ENCODE assay signal across 19 cellular contexts in genomic region chr2:141317986-141318385, GRCh38.
"Had no signal": no experiment of that assay in that cellular context is flagged by ENCODE, and none has a peak within 500 bp of the region (broad histone marks: within the 10 kb centered on the region; RNA-seq: fewer than 3 reads in every experiment).

No MANE protein-coding gene starts in this region.

- H3K4me1 ChIP-seq: heart right ventricle, left ventricle myocardium inferior had no signal

- H3K36me3 Mint-ChIP-seq: activated naive CD8-positive, alpha-beta T cell treated with anti-CD3 and anti-CD28 coated beads, Interleukin-2, amount 10 ng/mL, durations not matched to agents 7 days and 5 days had no signal

- H3K27ac Mint-ChIP-seq: activated CD4-positive, alpha-beta memory T cell treated with anti-CD3 and anti-CD28 coated beads, Interleukin-2, amount 10 ng/mL, durations not matched to agents 7 days and 5 days; activated CD4-positive, alpha-beta T cell treated with anti-CD3 and anti-CD28 coated beads for 36 hours; activated naive CD8-positive, alpha-beta T cell treated with anti-CD3 and anti-CD28 coated beads, Interleukin-2, amount 10 ng/mL, durations not matched to agents 7 days and 5 days; activated T-cell treated with anti-CD3 and anti-CD28 coated beads, Interleukin-2, amount 50 U/mL, for 72 hours; nephron progenitor cell; stimulated activated naive CD8-positive, alpha-beta T cell treated with anti-CD3 and anti-CD28 coated beads, Interleukin-15, amount 100 ng/mL, for 72 hours had no signal

- DNase-seq: activated CD4-positive, alpha-beta memory T cell treated with anti-CD3 and anti-CD28 coated beads, Interleukin-2, amount 10 ng/mL, durations not matched to agents 7 days and 5 days; activated CD4-positive, alpha-beta T cell treated with anti-CD3 and anti-CD28 coated beads for 36 hours; activated CD8-positive, alpha-beta memory T cell treated with anti-CD3 and anti-CD28 coated beads, Interleukin-2, amount 50 U/mL, for 4 hours; activated naive CD8-positive, alpha-beta T cell treated with anti-CD3 and anti-CD28 coated beads, Interleukin-2, amount 10 ng/mL, durations not matched to agents 7 days and 5 days; activated T-cell treated with anti-CD3 and anti-CD28 coated beads, Interleukin-2, amount 50 U/mL, for 72 hours; central memory CD4-positive, alpha-beta T cell; cortex of kidney; effector memory CD4-positive, alpha-beta T cell; heart right ventricle; left ventricle myocardium inferior; mesendoderm; nephron progenitor cell; stimulated activated CD4-positive, alpha-beta T cell treated with anti-CD3 and anti-CD28 coated beads, Interleukin-15, amount 100 ng/mL, for 24 hours; stimulated activated CD4-positive, alpha-beta T cell treated with anti-CD3 and anti-CD28 coated beads, Interleukin-4, amount 100 ng/mL, for 24 hours; stimulated activated naive CD8-positive, alpha-beta T cell treated with anti-CD3 and anti-CD28 coated beads, Interleukin-15, amount 100 ng/mL, for 72 hours had no signal

- ATAC-seq: activated CD4-positive, alpha-beta T cell treated with anti-CD3 and anti-CD28 coated beads for 36 hours; activated T-cell treated with anti-CD3 and anti-CD28 coated beads, Interleukin-2, amount 50 U/mL, for 72 hours; heart right ventricle; stimulated activated naive CD8-positive, alpha-beta T cell treated with anti-CD3 and anti-CD28 coated beads, Interleukin-15, amount 100 ng/mL, for 72 hours had no signal

- H3K4me1 Mint-ChIP-seq: activated CD4-positive, alpha-beta memory T cell treated with anti-CD3 and anti-CD28 coated beads, Interleukin-2, amount 10 ng/mL, durations not matched to agents 7 days and 5 days; activated CD4-positive, alpha-beta T cell treated with anti-CD3 and anti-CD28 coated beads for 36 hours; activated naive CD8-positive, alpha-beta T cell treated with anti-CD3 and anti-CD28 coated beads, Interleukin-2, amount 10 ng/mL, durations not matched to agents 7 days and 5 days; nephron progenitor cell; stimulated activated naive CD8-positive, alpha-beta T cell treated with anti-CD3 and anti-CD28 coated beads, Interleukin-15, amount 100 ng/mL, for 72 hours had no signal

- H3K27me3 ChIP-seq: heart right ventricle had no signal

- H3K9me3 Mint-ChIP-seq: nephron progenitor cell; stimulated activated naive CD8-positive, alpha-beta T cell treated with anti-CD3 and anti-CD28 coated beads, Interleukin-15, amount 100 ng/mL, for 72 hours had no signal

- H3K4me3 ChIP-seq: heart right ventricle, left ventricle myocardium inferior, thoracic aorta had no signal

- H3K9me3 ChIP-seq: heart right ventricle, left ventricle myocardium inferior, thoracic aorta had no signal

- H3K4me3 Mint-ChIP-seq: activated CD4-positive, alpha-beta memory T cell treated with anti-CD3 and anti-CD28 coated beads, Interleukin-2, amount 10 ng/mL, durations not matched to agents 7 days and 5 days; activated CD4-positive, alpha-beta T cell treated with anti-CD3 and anti-CD28 coated beads for 36 hours; activated naive CD8-positive, alpha-beta T cell treated with anti-CD3 and anti-CD28 coated beads, Interleukin-2, amount 10 ng/mL, durations not matched to agents 7 days and 5 days; activated T-cell treated with anti-CD3 and anti-CD28 coated beads, Interleukin-2, amount 50 U/mL, for 72 hours; nephron progenitor cell; stimulated activated naive CD8-positive, alpha-beta T cell treated with anti-CD3 and anti-CD28 coated beads, Interleukin-15, amount 100 ng/mL, for 72 hours had no signal

- FAIRE-seq: frontal cortex, keratinocyte, urothelium cell line had no signal

- H3K36me3 ChIP-seq: heart right ventricle, left ventricle myocardium inferior, thoracic aorta had no signal

- H3K27me3 Mint-ChIP-seq: activated CD4-positive, alpha-beta memory T cell treated with anti-CD3 and anti-CD28 coated beads, Interleukin-2, amount 10 ng/mL, durations not matched to agents 7 days and 5 days; activated CD4-positive, alpha-beta T cell treated with anti-CD3 and anti-CD28 coated beads for 36 hours; activated naive CD8-positive, alpha-beta T cell treated with anti-CD3 and anti-CD28 coated beads, Interleukin-2, amount 10 ng/mL, durations not matched to agents 7 days and 5 days; stimulated activated naive CD8-positive, alpha-beta T cell treated with anti-CD3 and anti-CD28 coated beads, Interleukin-15, amount 100 ng/mL, for 72 hours had no signal

- H3K27ac ChIP-seq: heart right ventricle, left ventricle myocardium inferior, thoracic aorta had no signal
